27 cellular contexts compared by ENCODE assay signal in genomic region chrX:10393241-10393640, GRCh38.
"Had no signal": no experiment of that assay in that cellular context is flagged by ENCODE, and none has a peak within 500 bp of the region (broad histone marks: within the 10 kb centered on the region; RNA-seq: fewer than 3 reads in every experiment).

No MANE protein-coding gene starts in this region.

- H3K4me1 ChIP-seq: neural progenitor cell, parathyroid adenoma, psoas muscle, right lobe of liver, stomach, thyroid gland, tibial nerve, upper lobe of left lung, vagina had no signal

- H2AFZ ChIP-seq: neural progenitor cell, parathyroid adenoma had no signal

- H3K9me3 ChIP-seq: ovary, psoas muscle, right lobe of liver, sigmoid colon, stomach, thoracic aorta, thyroid gland, tibial nerve, upper lobe of left lung, vagina had no signal

- H3K4me3 Mint-ChIP-seq: natural killer cell; neural progenitor cell; stimulated activated effector memory CD8-positive, alpha-beta T cell treated with anti-CD3 and anti-CD28 coated beads, Interleukin-12 subunit alpha, Interleukin-12 subunit beta, amount 100 ng/mL, for 72 hours; stimulated activated naive B cell treated with anti-CD40 and anti-IgM and Interleukin-4, amounts not matched to agents 10 μg/mL and 1 μg/mL and 100 μg/mL, for 72 hours; stimulated activated naive CD8-positive, alpha-beta T cell treated with anti-CD3 and anti-CD28 coated beads, Interleukin-15, Interleukin-2, amounts not matched to agents 100 ng/mL and 50 ng/mL, for 24 hours had no signal

- ATAC-seq: natural killer cell; psoas muscle; right cardiac atrium; stimulated activated effector memory CD8-positive, alpha-beta T cell treated with anti-CD3 and anti-CD28 coated beads, Interleukin-12 subunit alpha, Interleukin-12 subunit beta, amount 100 ng/mL, for 72 hours; stimulated activated naive B cell treated with anti-CD40 and anti-IgM and Interleukin-4, amounts not matched to agents 10 μg/mL and 1 μg/mL and 100 μg/mL, for 72 hours had no signal

- H3K27me3 ChIP-seq: neural progenitor cell, ovary, right lobe of liver, sigmoid colon, stomach, thyroid gland, tibial nerve, upper lobe of left lung, vagina had no signal

- H3K36me3 ChIP-seq: neural progenitor cell, ovary, right lobe of liver, sigmoid colon, stomach, thoracic aorta, thyroid gland, tibial nerve, upper lobe of left lung, vagina had no signal

- H3K9ac ChIP-seq: neural progenitor cell, parathyroid adenoma had no signal

- DNase-seq: natural killer cell; occipital lobe; ovary; posterior cingulate gyrus; psoas muscle; right cardiac atrium; right lobe of liver; sigmoid colon; small intestine; stimulated activated CD4-positive, alpha-beta T cell treated with anti-CD3 and anti-CD28 coated beads, Interleukin-15, amount 100 ng/mL, for 24 hours; stimulated activated CD4-positive, alpha-beta T cell treated with anti-CD3 and anti-CD28 coated beads, Interleukin-2, amount 100 ng/mL, for 24 hours; stimulated activated CD4-positive, alpha-beta T cell treated with anti-CD3 and anti-CD28 coated beads, Interleukin-2, amount 100 ng/mL, for 48 hours; stimulated activated CD4-positive, alpha-beta T cell treated with anti-CD3 and anti-CD28 coated beads, Interleukin-4, amount 100 ng/mL, for 24 hours; stimulated activated naive B cell treated with anti-CD40 and anti-IgM and Interleukin-4, amounts not matched to agents 10 μg/mL and 1 μg/mL and 100 μg/mL, for 72 hours; stimulated activated naive CD4-positive, alpha-beta T cell treated with Interleukin-2 at 50 U/mL for 16 hours; stomach; thyroid gland; trophoblast cell; upper lobe of left lung had no signal

- H3K27ac ChIP-seq: neural progenitor cell, ovary, parathyroid adenoma, psoas muscle, right lobe of liver, sigmoid colon, stomach, thoracic aorta, thyroid gland, tibial nerve, upper lobe of left lung, vagina had no signal

- H3K36me3 Mint-ChIP-seq: natural killer cell; neural progenitor cell; stimulated activated effector memory CD8-positive, alpha-beta T cell treated with anti-CD3 and anti-CD28 coated beads, Interleukin-12 subunit alpha, Interleukin-12 subunit beta, amount 100 ng/mL, for 72 hours; stimulated activated naive B cell treated with anti-CD40 and anti-IgM and Interleukin-4, amounts not matched to agents 10 μg/mL and 1 μg/mL and 100 μg/mL, for 72 hours had no signal

- H3K4me2 ChIP-seq: neural progenitor cell had no signal

- H3K4me3 ChIP-seq: neural progenitor cell, ovary, psoas muscle, right lobe of liver, sigmoid colon, stomach, thoracic aorta, thyroid gland, tibial nerve, upper lobe of left lung, vagina had no signal

- H3K9me3 Mint-ChIP-seq: stimulated activated effector memory CD8-positive, alpha-beta T cell treated with anti-CD3 and anti-CD28 coated beads, Interleukin-12 subunit alpha, Interleukin-12 subunit beta, amount 100 ng/mL, for 72 hours; stimulated activated naive CD8-positive, alpha-beta T cell treated with anti-CD3 and anti-CD28 coated beads, Interleukin-15, Interleukin-2, amounts not matched to agents 100 ng/mL and 50 ng/mL, for 24 hours had no signal

- H3K4me1 Mint-ChIP-seq: natural killer cell; neural progenitor cell; stimulated activated effector memory CD8-positive, alpha-beta T cell treated with anti-CD3 and anti-CD28 coated beads, Interleukin-12 subunit alpha, Interleukin-12 subunit beta, amount 100 ng/mL, for 72 hours had no signal

- H3K27ac Mint-ChIP-seq: natural killer cell; neural progenitor cell; progenitor cell of endocrine pancreas; stimulated activated effector memory CD8-positive, alpha-beta T cell treated with anti-CD3 and anti-CD28 coated beads, Interleukin-12 subunit alpha, Interleukin-12 subunit beta, amount 100 ng/mL, for 72 hours; stimulated activated naive B cell treated with anti-CD40 and anti-IgM and Interleukin-4, amounts not matched to agents 10 μg/mL and 1 μg/mL and 100 μg/mL, for 72 hours; stimulated activated naive CD8-positive, alpha-beta T cell treated with anti-CD3 and anti-CD28 coated beads, Interleukin-15, Interleukin-2, amounts not matched to agents 100 ng/mL and 50 ng/mL, for 24 hours had no signal

- H3K27me3 Mint-ChIP-seq: progenitor cell of endocrine pancreas; stimulated activated naive CD8-positive, alpha-beta T cell treated with anti-CD3 and anti-CD28 coated beads, Interleukin-15, Interleukin-2, amounts not matched to agents 100 ng/mL and 50 ng/mL, for 24 hours had no signal

- H3K79me2 ChIP-seq: parathyroid adenoma had no signal
